ENCODE assay signal across 23 cellular contexts in genomic region chr13:84315527-84315926, GRCh38.
"Had no signal": no experiment of that assay in that cellular context is flagged by ENCODE, and none has a peak within 500 bp of the region (broad histone marks: within the 10 kb centered on the region; RNA-seq: fewer than 3 reads in every experiment).

No MANE protein-coding gene starts in this region.

- H3K27ac ChIP-seq: breast epithelium, esophagus muscularis mucosa, spleen, thoracic aorta had no signal

- DNase-seq: activated CD4-positive, alpha-beta T cell treated with anti-CD3 and anti-CD28 coated beads for 1 hour; activated CD8-positive, alpha-beta memory T cell treated with anti-CD3 and anti-CD28 coated beads for 24 hours; activated CD8-positive, alpha-beta memory T cell treated with anti-CD3 and anti-CD28 coated beads, Interleukin-2, amount 50 U/mL, for 4 hours; activated T-cell treated with anti-CD3 and anti-CD28 coated beads, Interleukin-2, amount 50 U/mL, for 24 hours; aorta; effector memory CD4-positive, alpha-beta T cell; hippocampal formation; islet precursor cell; left cardiac atrium; mesenchymal stem cell; spleen; stimulated activated CD4-positive, alpha-beta T cell treated with anti-CD3 and anti-CD28 coated beads, Interleukin-4, amount 100 ng/mL, for 1 hour; stimulated activated naive CD4-positive, alpha-beta T cell; T-helper 9 cell had no signal

- H3K4me3 ChIP-seq: breast epithelium, esophagus muscularis mucosa, spleen, thoracic aorta had no signal

- H3K4me3 Mint-ChIP-seq: activated T-cell treated with anti-CD3 and anti-CD28 coated beads, Interleukin-2, amount 50 U/mL, for 24 hours; activated T-helper 17 cell treated with anti-CD3 and anti-CD28 coated beads, Interleukin-2, amount 50 U/mL, for 72 hours; central memory CD8-positive, alpha-beta T cell; nephron; type B pancreatic cell had no signal

- H3K4me1 Mint-ChIP-seq: activated T-helper 17 cell treated with anti-CD3 and anti-CD28 coated beads, Interleukin-2, amount 50 U/mL, for 72 hours; central memory CD8-positive, alpha-beta T cell; nephron had no signal

- H3K36me3 Mint-ChIP-seq: activated naive CD4-positive, alpha-beta T cell treated with anti-CD3 and anti-CD28 coated beads, Interleukin-2, amount 50 U/mL, for 72 hours; type B pancreatic cell had no signal

- H3K4me1 ChIP-seq: breast epithelium, esophagus muscularis mucosa, spleen had no signal

- H3K27ac Mint-ChIP-seq: activated naive CD4-positive, alpha-beta T cell treated with anti-CD3 and anti-CD28 coated beads, Interleukin-2, amount 50 U/mL, for 72 hours; activated T-cell treated with anti-CD3 and anti-CD28 coated beads, Interleukin-2, amount 50 U/mL, for 24 hours; activated T-helper 17 cell treated with anti-CD3 and anti-CD28 coated beads, Interleukin-2, amount 50 U/mL, for 72 hours; nephron; progenitor cell of endocrine pancreas; type B pancreatic cell had no signal

- ATAC-seq: activated naive CD4-positive, alpha-beta T cell treated with anti-CD3 and anti-CD28 coated beads, Interleukin-2, amount 50 U/mL, for 72 hours; activated T-helper 17 cell treated with anti-CD3 and anti-CD28 coated beads, Interleukin-2, amount 50 U/mL, for 72 hours; left cardiac atrium had no signal

- H3K9me3 ChIP-seq: breast epithelium, esophagus muscularis mucosa, spleen, thoracic aorta had no signal

- H3K27me3 Mint-ChIP-seq: activated T-cell treated with anti-CD3 and anti-CD28 coated beads, Interleukin-2, amount 50 U/mL, for 24 hours; activated T-helper 17 cell treated with anti-CD3 and anti-CD28 coated beads, Interleukin-2, amount 50 U/mL, for 72 hours; central memory CD8-positive, alpha-beta T cell; progenitor cell of endocrine pancreas; type B pancreatic cell had no signal

- H3K27me3 ChIP-seq: breast epithelium, esophagus muscularis mucosa, spleen had no signal

- H3K36me3 ChIP-seq: breast epithelium, esophagus muscularis mucosa, spleen, thoracic aorta had no signal

- H3K9me3 Mint-ChIP-seq: activated naive CD4-positive, alpha-beta T cell treated with anti-CD3 and anti-CD28 coated beads, Interleukin-2, amount 50 U/mL, for 72 hours; activated T-cell treated with anti-CD3 and anti-CD28 coated beads, Interleukin-2, amount 50 U/mL, for 24 hours; activated T-helper 17 cell treated with anti-CD3 and anti-CD28 coated beads, Interleukin-2, amount 50 U/mL, for 72 hours; central memory CD8-positive, alpha-beta T cell; nephron; type B pancreatic cell had no signal
